ENCODE assay signal across 2 cellular contexts in genomic region chr5:97425511-97425910, GRCh38.
TF ChIP-seq lines count a peak whose summit lies in the region.

No MANE protein-coding gene starts in this region.

TF ChIP-seq in GM23338, 12 proteins besides CTCF, POLR2A, EP300 and RAD21:
- TF ChIP-seq ZNF462 (CRISPR knock-in tag; IDR thresholded peaks at IDR 0.05), result no peak
- TF ChIP-seq JUNB (IDR thresholded peaks at IDR 0.05; ENCODE audit: unreplicated experiment), result no peak
- no peak for TF ChIP-seq POLR2AphosphoS5 (IDR thresholded peaks at IDR 0.05; ENCODE audit: low read depth)
- TF ChIP-seq CREB1 (CRISPR knock-in tag; IDR thresholded peaks at IDR 0.05; ENCODE audit: low read depth), result no peak
- no peak for TF ChIP-seq STAT1 (IDR thresholded peaks at IDR 0.05; ENCODE audit: unreplicated experiment)
- TF ChIP-seq ZNF331 (CRISPR knock-in tag; IDR thresholded peaks at IDR 0.05; ENCODE audit: low read depth), result no peak
- TF ChIP-seq ETS1 (IDR thresholded peaks at IDR 0.05), result no peak
- no peak for TF ChIP-seq EZH2phosphoT487 (IDR thresholded peaks at IDR 0.05; ENCODE audit: unreplicated experiment)

TF ChIP-seq in WTC11, 78 proteins besides CTCF, POLR2A, EP300 and RAD21 (continued from another document):
- no peak for TF ChIP-seq ZNF532 (CRISPR knock-in tag; IDR thresholded peaks at IDR 0.05; ENCODE audit: borderline replicate concordance)
- no peak for TF ChIP-seq TEAD4 (CRISPR knock-in tag; IDR thresholded peaks at IDR 0.05)
- TF ChIP-seq GTF2I (CRISPR knock-in tag; conservative IDR thresholded peaks at IDR 0.05), result no peak
- no peak for TF ChIP-seq ZNF671 (CRISPR knock-in tag; IDR thresholded peaks at IDR 0.05)
- TF ChIP-seq ZNF232 (CRISPR knock-in tag; IDR thresholded peaks at IDR 0.05), result no peak
